Comparison of ENCODE assay signal across 20 cellular contexts in genomic region chr20:61755971-61756421, GRCh38.
"Had no signal": no experiment of that assay in that cellular context is flagged by ENCODE, and none has a peak within 500 bp of the region (broad histone marks: within the 10 kb centered on the region; RNA-seq: fewer than 3 reads in every experiment).

No MANE protein-coding gene starts in this region.

- H3K27ac ChIP-seq: adrenal gland, coronary artery, esophagus squamous epithelium, gastrocnemius medialis, neural progenitor cell, prostate gland, thoracic aorta, vagina, WERI-Rb-1 had no signal

- H3K27me3 ChIP-seq: gastrocnemius medialis, vagina had no signal

- H3K4me1 ChIP-seq: adrenal gland, esophagus squamous epithelium, gastrocnemius medialis, prostate gland, vagina had no signal

- H3K27me3 Mint-ChIP-seq: activated naive CD8-positive, alpha-beta T cell had no signal

- H3K4me1 Mint-ChIP-seq: naive thymus-derived CD4-positive, alpha-beta T cell had no signal

- H3K9me3 Mint-ChIP-seq: type B pancreatic cell had no signal

- DNase-seq: activated gamma-delta T cell treated with Interleukin-2 at 50 U/mL for 16 hours; activated T-cell treated with anti-CD3 and anti-CD28 coated beads, Interleukin-2, amount 50 U/mL, for 1 hour; adrenal gland; endodermal cell; esophagus squamous epithelium; gastrocnemius medialis; head of caudate nucleus; naive thymus-derived CD4-positive, alpha-beta T cell; stimulated activated CD4-positive, alpha-beta T cell treated with anti-CD3 and anti-CD28 coated beads, Interleukin-4, amount 100 ng/mL, for 1 hour; stimulated activated naive CD4-positive, alpha-beta T cell; WERI-Rb-1 had no signal

- H3K36me3 Mint-ChIP-seq: activated naive CD8-positive, alpha-beta T cell; naive thymus-derived CD4-positive, alpha-beta T cell; neural progenitor cell; type B pancreatic cell had no signal

- H3K9me3 ChIP-seq: adrenal gland, prostate gland, thoracic aorta had no signal

- H3K9ac ChIP-seq: neural progenitor cell had no signal

- H3K4me3 Mint-ChIP-seq: activated naive CD8-positive, alpha-beta T cell; endodermal cell; naive thymus-derived CD4-positive, alpha-beta T cell; neural progenitor cell; type B pancreatic cell had no signal

- H3K36me3 ChIP-seq: adrenal gland, esophagus squamous epithelium, gastrocnemius medialis, neural progenitor cell, prostate gland, thoracic aorta, vagina, WERI-Rb-1 had no signal

- ATAC-seq: gastrocnemius medialis, left lobe of liver had no signal

- H3K4me3 ChIP-seq: adrenal gland, coronary artery, esophagus squamous epithelium, gastrocnemius medialis, lung, neural progenitor cell, prostate gland, thoracic aorta, vagina had no signal

- H3K27ac Mint-ChIP-seq: activated naive CD8-positive, alpha-beta T cell; endodermal cell; naive thymus-derived CD4-positive, alpha-beta T cell; neural progenitor cell; type B pancreatic cell had no signal
